ENCODE assay signal across 24 cellular contexts in the genomic region with DNA sequence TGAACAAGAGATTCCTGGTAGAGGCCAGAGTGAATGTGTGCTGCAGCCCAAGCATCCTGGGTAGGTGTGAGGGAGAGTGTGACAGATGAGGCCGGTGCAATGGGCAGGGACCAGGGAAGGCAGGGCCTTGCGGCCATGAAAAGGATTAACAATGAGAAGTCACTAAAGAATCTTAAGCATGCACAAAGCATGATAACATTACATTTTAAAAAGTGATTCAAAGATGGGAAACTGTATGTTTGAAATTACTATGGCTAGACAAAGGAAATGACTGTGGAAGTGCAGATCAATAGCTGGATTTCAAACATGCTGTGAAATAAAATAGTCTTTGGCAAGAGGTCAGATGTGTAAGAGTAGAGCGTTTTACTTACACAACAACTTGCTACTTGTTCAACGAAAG.
DNase-seq lines count a peak whose midpoint lies in the region; ATAC-seq and TF ChIP-seq lines count a peak whose summit lies in the region.
"Had no signal": no experiment of that assay in that cellular context is flagged by ENCODE, and none has a peak within 500 bp of the region (broad histone marks: within the 10 kb centered on the region; RNA-seq: fewer than 3 reads in every experiment).

No MANE protein-coding gene starts in this region.

- no peaks in the 10 kb centered on the region for H3F3A ChIP-seq in PC-3 (ENCODE audit: low read length, unreplicated experiment)

- H3K36me3 Mint-ChIP-seq in activated T-cell treated with anti-CD3 and anti-CD28 coated beads, Interleukin-2, amount 50 U/mL, for 24 hours (ENCODE audit: low read depth): no peaks in the 10 kb centered on the region
- H3K36me3 Mint-ChIP-seq: stimulated activated effector memory CD8-positive, alpha-beta T cell treated with anti-CD3 and anti-CD28 coated beads, Interleukin-12 subunit alpha, Interleukin-12 subunit beta, amount 100 ng/mL, for 72 hours had no signal

- in situ Hi-C loops in mammary epithelial cell (cut with MboI; ENCODE audit: low sequenced_read_pairs in 2 of 2): no loop called here

- no peaks in the 10 kb centered on the region for H3K79me2 ChIP-seq in PC-3 (ENCODE audit: low read length)
- no peaks in the 10 kb centered on the region for H3K79me2 ChIP-seq in mammary epithelial cell (ENCODE audit: insufficient read depth, low read length)

- no peaks in the 10 kb centered on the region for H3K4me1 Mint-ChIP-seq in activated T-cell treated with anti-CD3 and anti-CD28 coated beads, Interleukin-2, amount 50 U/mL, for 24 hours (ENCODE audit: low read depth)
- H3K4me1 Mint-ChIP-seq: stimulated activated effector memory CD8-positive, alpha-beta T cell treated with anti-CD3 and anti-CD28 coated beads, Interleukin-12 subunit alpha, Interleukin-12 subunit beta, amount 100 ng/mL, for 72 hours had no signal

- H3K9ac ChIP-seq in PC-3 (ENCODE audit: low read length): no peak overlapping the region
- H3K9ac ChIP-seq in mammary epithelial cell (ENCODE audit: insufficient read depth, low read length): no peak overlapping the region
- H3K9ac ChIP-seq: KMS-11 had no signal

- H3K27ac ChIP-seq in PC-3 (ENCODE audit: low read length) (no peak overlapping the region), mammary epithelial cell (ENCODE audit: insufficient read depth, low read depth, low read length) (no peak overlapping the region)
- H3K27ac ChIP-seq: C4-2B, gastroesophageal sphincter, KMS-11, prostate gland had no signal

- H3K4me1 ChIP-seq in PC-3 (ENCODE audit: insufficient read depth, low read length) (no peaks in the 10 kb centered on the region), mammary epithelial cell (ENCODE audit: insufficient read depth, low read length) (no peaks in the 10 kb centered on the region)
- H3K4me1 ChIP-seq: gastroesophageal sphincter, prostate gland had no signal

- no peak overlapping the region for H3K4me3 ChIP-seq in PC-3 (ENCODE audit: low read length)
- H3K4me3 ChIP-seq in mammary epithelial cell (replicated peaks in 1 of 3; ENCODE audit: insufficient read depth in 1 of 3, low read depth in 2 of 3, low read length in 3 of 3): no peak overlapping the region
- H3K4me3 ChIP-seq in retinal pigment epithelial cell (ENCODE audit: low read length): no peak overlapping the region
- H3K4me3 ChIP-seq: gastroesophageal sphincter, prostate gland had no signal

- CTCF ChIA-PET in PC-3 (lab: Charles Lee) (no interaction called here), mammary epithelial cell (lab: Charles Lee; ENCODE audit: low non-redundant PET) (no interaction called here)

- intact Hi-C loops in PC-3 (cut with micrococcal nuclease) (no loop called here), mammary epithelial cell (cut with micrococcal nuclease) (no loop called here)

- H4K20me1 ChIP-seq in PC-3 (ENCODE audit: low read length) (no peaks in the 10 kb centered on the region), mammary epithelial cell (ENCODE audit: insufficient read depth, low read length) (no peaks in the 10 kb centered on the region)

- H3K9me3 Mint-ChIP-seq in activated T-cell treated with anti-CD3 and anti-CD28 coated beads, Interleukin-2, amount 50 U/mL, for 24 hours: peaks cover 3% of the 10 kb centered on the region
- H3K9me3 Mint-ChIP-seq: activated T-cell treated with anti-CD3 and anti-CD28 coated beads, Interleukin-2, amount 50 U/mL, for 4 hours had no signal

- H2AFZ ChIP-seq in PC-3 (ENCODE audit: low read length) (no peak overlapping the region), mammary epithelial cell (ENCODE audit: low read depth, low read length) (no peak overlapping the region)

- BruUV-seq in PC-3 (replicated peaks; lab: Mats Ljungman, UMichigan) (no TSS peak), mammary epithelial cell (replicated peaks; lab: Mats Ljungman, UMichigan) (no TSS peak)

- no peaks in the 10 kb centered on the region for H3K27me3 Mint-ChIP-seq in activated T-cell treated with anti-CD3 and anti-CD28 coated beads, Interleukin-2, amount 50 U/mL, for 24 hours

- H3K9me2 ChIP-seq in PC-3 (replicated peaks; ENCODE audit: low read length): no peaks in the 10 kb centered on the region

- no peak overlapping the region for H3K27ac Mint-ChIP-seq in activated T-cell treated with anti-CD3 and anti-CD28 coated beads, Interleukin-2, amount 50 U/mL, for 24 hours
- H3K27ac Mint-ChIP-seq: stimulated activated effector memory CD8-positive, alpha-beta T cell treated with anti-CD3 and anti-CD28 coated beads, Interleukin-12 subunit alpha, Interleukin-12 subunit beta, amount 100 ng/mL, for 72 hours had no signal

- POLR2A ChIA-PET in PC-3 (lab: Charles Lee; ENCODE audit: unreplicated experiment): no interaction called here

- H3K4me2 ChIP-seq in PC-3 (ENCODE audit: low read length): no peak overlapping the region
- H3K4me2 ChIP-seq in mammary epithelial cell (ENCODE audit: insufficient read depth, low read depth, low read length): no peak overlapping the region
- H3K4me2 ChIP-seq: KMS-11 had no signal

- WGBS in mammary epithelial cell (ENCODE audit: low coverage, missing lambda C conversion rate): 50% methylated on average over 4 of the region's 4 CpGs

- no peaks in the 10 kb centered on the region for H3K27me3 ChIP-seq in PC-3 (ENCODE audit: low read length)
- H3K27me3 ChIP-seq in mammary epithelial cell (ENCODE audit: insufficient read depth, low read length): no peaks in the 10 kb centered on the region
- H3K27me3 ChIP-seq: gastroesophageal sphincter had no signal

- H3K4me3 Mint-ChIP-seq in activated T-cell treated with anti-CD3 and anti-CD28 coated beads, Interleukin-2, amount 50 U/mL, for 24 hours: no peak overlapping the region
- H3K4me3 Mint-ChIP-seq: activated T-cell treated with anti-CD3 and anti-CD28 coated beads, Interleukin-2, amount 50 U/mL, for 4 hours; stimulated activated effector memory CD8-positive, alpha-beta T cell treated with anti-CD3 and anti-CD28 coated beads, Interleukin-12 subunit alpha, Interleukin-12 subunit beta, amount 100 ng/mL, for 72 hours had no signal

- no peak for TF ChIP-seq CTCF in PC-3 (conservative IDR thresholded peaks at IDR 0.05; ENCODE audit: low read depth, low read length)
- TF ChIP-seq CTCF in mammary epithelial cell (conservative IDR thresholded peaks at IDR 0.05 in 1 of 2, IDR thresholded peaks at IDR 0.05 in 1 of 2; ENCODE audit: extremely low read depth in 1 of 2, insufficient read depth in 1 of 2, low read depth in 1 of 2, low read length in 2 of 2): no peak
- no peak for TF ChIP-seq CTCF in retinal pigment epithelial cell (conservative IDR thresholded peaks at IDR 0.05; ENCODE audit: low read depth, low read length)

- H3K36me3 ChIP-seq in PC-3 (ENCODE audit: low read depth, low read length) (no peaks in the 10 kb centered on the region), mammary epithelial cell (ENCODE audit: insufficient read depth, low read length) (no peaks in the 10 kb centered on the region)
- H3K36me3 ChIP-seq: gastroesophageal sphincter, prostate gland had no signal

- DNase-seq in NCI-H446 (lab: John Stamatoyannopoulos, UW) (peak; percentile 9 to 12), NCI-H446 treated with DMSO at 0.1 percent for 48 hours (lab: John Stamatoyannopoulos, UW) (no peak), PC-3 (peak; percentile 4), mammary epithelial cell (peak; percentile 0), retinal pigment epithelial cell (ENCODE audit: low read depth) (peak; percentile 69)
- DNase-seq in activated T-cell treated with anti-CD3 and anti-CD28 coated beads, Interleukin-2, amount 50 U/mL, for 24 hours: no peak
- DNase-seq: ACHN; activated CD4-positive, alpha-beta T cell treated with anti-CD3 and anti-CD28 coated beads for 1 hour; activated CD8-positive, alpha-beta memory T cell treated with anti-CD3 and anti-CD28 coated beads for 24 hours; activated naive CD4-positive, alpha-beta T cell treated with Interleukin-2 at 50 U/mL for 16 hours; activated T-cell treated with anti-CD3 and anti-CD28 coated beads, Interleukin-2, amount 50 U/mL, for 4 hours; amniotic stem cell; cerebellar nuclear complex; erythroblast; MV-4-11; NCI-H187 treated with DMSO at 0.1 percent for 48 hours; NCI-H69 had no signal

- ATAC-seq in PC-3 (no peak), GM21723 (IDR thresholded peaks at IDR 0.05; ENCODE audit: unreplicated experiment) (no peak), esophagus mucosa (no peak)
- ATAC-seq: activated T-cell treated with anti-CD3 and anti-CD28 coated beads, Interleukin-2, amount 50 U/mL, for 4 hours; gastroesophageal sphincter; stimulated activated effector memory CD8-positive, alpha-beta T cell treated with anti-CD3 and anti-CD28 coated beads, Interleukin-12 subunit alpha, Interleukin-12 subunit beta, amount 100 ng/mL, for 72 hours had no signal

- H3K9me3 ChIP-seq in PC-3 (ENCODE audit: low read length) (0 out of 2 replicates have a peak, but pooled peaks cover 11% of the 10 kb centered on the region), mammary epithelial cell (replicated peaks; ENCODE audit: insufficient read depth, low read length) (no peaks in the 10 kb centered on the region)
- H3K9me3 ChIP-seq: gastroesophageal sphincter, prostate gland had no signal

- dilution Hi-C loops in mammary epithelial cell (cut with HindIII; ENCODE audit: low sequenced_read_pairs): no loop called here

Comparison
In these comparisons a context has a peak if more than half of its experiments do, and no peak if none do; other contexts are left out.
1. DNase-seq: peak in NCI-H446 (2 of 2), PC-3 (single experiment), mammary epithelial cell (single experiment) and retinal pigment epithelial cell (single experiment); none in NCI-H446 treated with DMSO at 0.1 percent for 48 hours (single experiment) and activated T-cell treated with anti-CD3 and anti-CD28 coated beads, Interleukin-2, amount 50 U/mL, for 24 hours (single experiment).